In genomic region chr11:66593650-66594049, GRCh38 we compare ENCODE assay signal across 8 cellular contexts. TPM values are rescaled to one million over a fixed set of nuclear protein-coding genes. Genes with fewer than 3 reads are reported as not detected.
A peak's percentile ranks its signal among the peaks of the same experiment; 100 is the strongest.
DNase-seq lines count a peak whose midpoint lies in the region; ATAC-seq and TF ChIP-seq lines count a peak whose summit lies in the region.

No MANE protein-coding gene starts in this region.

- CTCF ChIA-PET in AG04449 (lab: Yijun Ruan, JAX): interaction anchor here (1.4 to 2.3 kb wide), 3 partner anchors 44 to 241 kb away, joined by 4 to 6 read pairs (median 6); partner anchors contain the start of genes RBM4 and ZDHHC24

- H3K36me3 Mint-ChIP-seq in naive B cell: no peaks in the 10 kb centered on the region

- DNase-seq in AG04449 (ENCODE audit: low read depth, low spot score) (no peak), HuH-7.5 (ENCODE audit: low spot score) (peak; percentile 72), naive B cell (no peak), SKM-1 (lab: John Stamatoyannopoulos, UW; ENCODE audit: unreplicated experiment) (no peak), cerebellar nuclear complex (lab: John Stamatoyannopoulos, UW) (no peak), NCI-H1694 treated with DMSO at 0.1 percent for 48 hours (lab: John Stamatoyannopoulos, UW) (no peak), A172 (ENCODE audit: low spot score) (no peak)

- H3K27ac ChIP-seq in cingulate gyrus (ENCODE audit: low read depth, low read length): peak overlapping the region; percentile 94

- H3K9me3 Mint-ChIP-seq in naive B cell: no peaks in the 10 kb centered on the region

- H3K27ac Mint-ChIP-seq in naive B cell: peak overlapping the region in 5 of 6 donors; percentile 96 to 100 (median 99)

- POLR2A ChIA-PET in AG04449 (lab: Yijun Ruan, JAX): interaction anchor here (2.0 kb wide), 1 partner anchor 84 kb away, joined by 7 read pairs; the partner anchor contains the start of gene RBM4B

- no peak for TF ChIP-seq CTCF in AG04449 (IDR thresholded peaks at IDR 0.05; ENCODE audit: insufficient read depth, low read length, missing control alignments)

- peak overlapping the region; percentile 76 for H3K4me3 ChIP-seq in AG04449 (ENCODE audit: low read depth, low read length)

- no peak for ATAC-seq in naive B cell (ENCODE audit: low read depth in 2 of 2)

- peaks cover 26 to 49% (median 37%) of the 10 kb centered on the region in 3 donors for H3K4me1 Mint-ChIP-seq in naive B cell

- H3K27me3 Mint-ChIP-seq in naive B cell: no peaks in the 10 kb centered on the region

- H3K4me3 Mint-ChIP-seq in naive B cell: peak overlapping the region; percentile 87 to 100 (median 99)

RNA-seq across cellular contexts. Expression of gene CCS, which starts 0.7 kb away (rescaled TPM):
- polyA plus RNA-seq in naive B cell (ENCODE audit: low read depth in 6 of 6): 10 to 100 TPM; 51.8 to 87.8 (median 66.4) TPM
- total RNA-seq in A172 (2014; rRNA removed; shearing (Covaris generic)): 12.4 and 16.6 TPM in 2 replicates

RNA-seq across cellular contexts. Expression of gene CCDC87, which starts 0.8 kb away (rescaled TPM):
- under 1 TPM in 2 of 6 donors, not detected in 4; 0.13 to 0.30 TPM for polyA plus RNA-seq in naive B cell (ENCODE audit: low read depth in 6 of 6)
- total RNA-seq in A172 (2014; rRNA removed; shearing (Covaris generic)): 0.31 and 1.2 TPM in 2 replicates

RNA-seq across cellular contexts. Expression of gene RBM14, which starts 22.8 kb away (rescaled TPM):
- polyA plus RNA-seq in naive B cell (ENCODE audit: low read depth in 6 of 6): 10 to 100 TPM; 68.0 to 97.2 (median 86.4) TPM
- total RNA-seq in A172 (2014; rRNA removed; shearing (Covaris generic)): 42.8 and 43.4 TPM in 2 replicates

RNA-seq across cellular contexts. Expression of gene CTSF, which starts 25.2 kb away (rescaled TPM):
- polyA plus RNA-seq in naive B cell (ENCODE audit: low read depth in 6 of 6): 10 to 100 TPM in 4 of 6 donors, 1 to 10 TPM in 2; 5.0 to 14.3 (median 11.4) TPM
- 1.6 and 7.8 TPM in 2 replicates for total RNA-seq in A172 (2014; rRNA removed; shearing (Covaris generic))

RNA-seq across cellular contexts. Expression of gene RBM4, which starts 44.9 kb away (rescaled TPM):
- 100 to 1,000 TPM; 197 to 275 (median 228) TPM for polyA plus RNA-seq in naive B cell (ENCODE audit: low read depth in 6 of 6)
- 92.5 and 94.1 TPM in 2 replicates for total RNA-seq in A172 (2014; rRNA removed; shearing (Covaris generic))
